ENCODE assay signal across 1 cellular context in genomic region chr11:108666373-108666772, GRCh38.
TF ChIP-seq lines count a peak whose summit lies in the region.

No MANE protein-coding gene starts in this region.

TF ChIP-seq in A549, 52 proteins besides CTCF, POLR2A, EP300 and RAD21 (continued from another document):
- TF ChIP-seq KDM1A (IDR thresholded peaks at IDR 0.05; ENCODE audit: low read depth) (no peak), FOXS1 (CRISPR knock-in tag; IDR thresholded peaks at IDR 0.05) (no peak), ZFP36 (IDR thresholded peaks at IDR 0.05; ENCODE audit: borderline replicate concordance, partially characterized antibody) (no peak), FOSB (CRISPR knock-in tag; IDR thresholded peaks at IDR 0.05) (no peak), HOXA7 (CRISPR knock-in tag; IDR thresholded peaks at IDR 0.05) (no peak), NR3C1 (IDR thresholded peaks at IDR 0.05) (no peak)
- TF ChIP-seq, protein P1, sequence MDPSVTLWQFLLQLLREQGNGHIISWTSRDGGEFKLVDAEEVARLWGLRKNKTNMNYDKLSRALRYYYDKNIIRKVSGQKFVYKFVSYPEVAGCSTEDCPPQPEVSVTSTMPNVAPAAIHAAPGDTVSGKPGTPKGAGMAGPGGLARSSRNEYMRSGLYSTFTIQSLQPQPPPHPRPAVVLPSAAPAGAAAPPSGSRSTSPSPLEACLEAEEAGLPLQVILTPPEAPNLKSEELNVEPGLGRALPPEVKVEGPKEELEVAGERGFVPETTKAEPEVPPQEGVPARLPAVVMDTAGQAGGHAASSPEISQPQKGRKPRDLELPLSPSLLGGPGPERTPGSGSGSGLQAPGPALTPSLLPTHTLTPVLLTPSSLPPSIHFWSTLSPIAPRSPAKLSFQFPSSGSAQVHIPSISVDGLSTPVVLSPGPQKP (IDR thresholded peaks at IDR 0.05; ENCODE audit: low read depth, low read length) = no peak
TF ChIP-seq in A549: peak in this region for 0.
